In the genomic region with DNA sequence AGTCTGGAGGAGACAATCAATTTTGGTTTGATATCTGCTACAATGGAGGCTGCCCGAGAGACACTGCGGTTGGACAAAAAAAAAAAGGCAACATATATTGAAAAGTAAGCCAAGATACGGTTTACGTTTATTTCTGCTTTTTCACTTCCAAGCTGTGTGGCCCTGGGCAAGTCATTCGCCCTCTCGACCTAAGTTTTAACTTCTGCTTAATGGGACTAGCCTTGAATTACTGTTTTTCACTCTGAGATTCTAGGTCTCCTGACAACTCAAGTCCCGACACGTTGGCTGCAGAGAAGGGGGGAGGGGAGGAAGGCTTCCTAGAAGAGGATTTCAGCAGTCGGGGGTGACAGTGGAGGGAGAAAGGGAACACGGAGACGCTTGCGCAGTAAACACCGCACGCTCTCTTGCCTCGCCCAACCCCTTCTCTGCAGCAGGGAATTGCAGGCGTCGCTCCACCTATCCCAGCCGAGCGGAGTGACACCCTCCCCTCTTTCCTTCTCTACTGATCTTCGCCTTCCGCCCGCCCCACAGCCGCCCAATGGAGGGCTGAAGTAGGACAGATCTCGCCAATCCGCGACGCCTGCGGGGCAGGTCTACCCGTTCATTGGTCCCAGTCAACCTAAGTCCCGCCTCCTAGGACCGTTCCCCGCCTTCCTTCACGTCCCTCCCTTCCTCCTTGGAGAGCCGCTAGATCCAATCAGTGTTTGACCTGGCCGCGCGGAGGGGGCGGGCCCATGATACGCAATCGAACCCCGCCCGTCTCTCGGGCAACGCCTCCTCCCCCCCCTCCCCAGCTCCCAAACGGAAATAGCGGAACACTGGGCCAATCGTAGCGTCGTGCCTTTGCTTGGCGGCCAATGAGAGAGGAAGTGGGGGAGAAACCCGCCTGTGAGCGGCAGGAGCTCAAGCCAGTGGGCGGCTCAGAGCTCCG, we compare ENCODE assay signal across 8 cellular contexts. TPM values are rescaled to one million over a fixed set of nuclear protein-coding genes. Genes with fewer than 3 reads are reported as not detected.
DNase-seq lines count a peak whose midpoint lies in the region; ATAC-seq, FAIRE-seq and TF ChIP-seq lines count a peak whose summit lies in the region.

No MANE protein-coding gene starts in this region.

- H3K9ac ChIP-seq in HepG2 (ENCODE audit: insufficient read depth, low read depth, low read length), result peak overlapping the region; percentile 79

- no peaks in the 10 kb centered on the region for H3K36me3 ChIP-seq in CD4-positive, CD25-positive, alpha-beta regulatory T cell (ENCODE audit: control insufficient read depth, insufficient read depth, low read length)
- H3K36me3 ChIP-seq in HepG2 (replicated peaks in 1 of 2; ENCODE audit: control insufficient read depth in 1 of 2, insufficient read depth in 2 of 2, low read length in 2 of 2), result no peaks in the 10 kb centered on the region

- no peak for TF ChIP-seq EP300 in HepG2 (IDR thresholded peaks at IDR 0.05; ENCODE audit: low read depth in 2 of 2, low read length in 2 of 2)
- no peak for TF ChIP-seq EP300 in HepG2 (CRISPR knock-in tag; IDR thresholded peaks at IDR 0.05; ENCODE audit: borderline replicate concordance)

- H3K79me2 ChIP-seq in HepG2 (ENCODE audit: insufficient read depth, low read length), result peaks cover 17% of the 10 kb centered on the region

- 2% methylated on average over 37 of the region's 54 CpGs for WGBS in HepG2 (ENCODE audit: low lambda C conversion rate)

- H3K4me3 ChIP-seq in CD4-positive, CD25-positive, alpha-beta regulatory T cell (ENCODE audit: low read depth, low read length), result peak overlapping the region; percentile 92
- peak overlapping the region; percentile 48 to 68 (median 54) for H3K4me3 ChIP-seq in HepG2 (replicated peaks in 1 of 3; ENCODE audit: insufficient read depth in 1 of 3, low read depth in 2 of 3, low read length in 3 of 3)

- H3K4me3 Mint-ChIP-seq in CD4-positive, CD25-positive, alpha-beta regulatory T cell, result peak overlapping the region; percentile 87 to 94 (median 93)

- no peaks in the 10 kb centered on the region for H3K27me3 ChIP-seq in CD4-positive, CD25-positive, alpha-beta regulatory T cell (ENCODE audit: control insufficient read depth, insufficient read depth, low read length)
- H3K27me3 ChIP-seq in HepG2 (ENCODE audit: control insufficient read depth in 1 of 2, insufficient read depth in 2 of 2, low read length in 2 of 2), result no peaks in the 10 kb centered on the region; a peak in 1 of 5 replicates

- CTCF ChIA-PET in HepG2 (lab: Yijun Ruan, JAX; ENCODE audit: low intra/inter-chr PET ratio, low total read pairs), result no interaction called here

- H3K4me1 ChIP-seq in CD4-positive, CD25-positive, alpha-beta regulatory T cell (ENCODE audit: control insufficient read depth, insufficient read depth, low read length, poor library complexity, severe bottlenecking), result peaks cover 21% of the 10 kb centered on the region
- H3K4me1 ChIP-seq in HepG2 (ENCODE audit: insufficient read depth, low read length), result peaks cover 59% of the 10 kb centered on the region

- peak overlapping the region; percentile 86 for H3K27ac ChIP-seq in CD4-positive, CD25-positive, alpha-beta regulatory T cell (ENCODE audit: insufficient read depth, low read length, poor library complexity, severe bottlenecking)
- peak overlapping the region; percentile 93 for H3K27ac ChIP-seq in HepG2 (ENCODE audit: extremely low read length, insufficient read depth, low read length)

- H4K20me1 ChIP-seq in HepG2 (ENCODE audit: insufficient read depth, low read length), result no peaks in the 10 kb centered on the region

- no peaks in the 10 kb centered on the region for H3K27me3 Mint-ChIP-seq in CD4-positive, CD25-positive, alpha-beta regulatory T cell

- H3K4me2 ChIP-seq in HepG2 (ENCODE audit: low read depth, low read length), result peak overlapping the region; percentile 97

- POLR2A ChIA-PET in HepG2 (lab: Yijun Ruan, JAX), result interaction anchor here (0.7 to 2.4 kb wide), 11 partner anchors 14 to 426 kb away, joined by 3 to 10 read pairs (median 3); partner anchors contain the start of genes AKT1S1, PRMT1, RPS11 and TBC1D17

- 0 out of 2 replicates have a peak, but pooled peaks have one; percentile 2 for TF ChIP-seq CTCF in HepG2 (CRISPR knock-in tag; IDR thresholded peaks at IDR 0.05)

- FAIRE-seq in HepG2 (lab: Jason Lieb, UNC), result peak; percentile 99

- TF ChIP-seq POLR2A in HepG2 (IDR thresholded peaks at IDR 0.05; ENCODE audit: insufficient read depth in 1 of 2, low read depth in 2 of 2, low read length in 2 of 2), result peak; percentile 68 to 89

- peak overlapping the region; percentile 95 to 97 (median 96) for H3K27ac Mint-ChIP-seq in CD4-positive, CD25-positive, alpha-beta regulatory T cell

- in situ Hi-C loops in HepG2 (cut with HindIII; ENCODE audit: extremely low pct_ligation_motif_present, low pct_unique_long_range_greater_than_20kb), result no loop called here

- DNase-seq in CD4-positive, CD25-positive, alpha-beta regulatory T cell, result peak; percentile 98 to 100 (median 100)
- DNase-seq in NCI-H774 (lab: John Stamatoyannopoulos, UW), result peak; percentile 99
- peak; percentile 99 for DNase-seq in activated CD4-positive, alpha-beta T cell treated with anti-CD3 and anti-CD28 coated beads, Interleukin-2, amount 50 U/mL, for 48 hours
- DNase-seq in dermis blood vessel endothelial cell, result peak; percentile 100
- peak; percentile 99 for DNase-seq in HepG2 (ENCODE audit: low spot score)
- peak; percentile 96 to 98 for DNase-seq in stimulated activated CD4-positive, alpha-beta T cell treated with anti-CD3 and anti-CD28 coated beads, Interleukin-2, amount 100 ng/mL, for 48 hours

- H3K36me3 Mint-ChIP-seq in CD4-positive, CD25-positive, alpha-beta regulatory T cell, result no peaks in the 10 kb centered on the region

- H3K9me3 Mint-ChIP-seq in CD4-positive, CD25-positive, alpha-beta regulatory T cell, result no peaks in the 10 kb centered on the region

- intact Hi-C loops in HepG2 (cut with micrococcal nuclease; ENCODE audit: unreplicated experiment), result loop anchor here (10.0 kb wide), 1 partner anchor 49 kb away; the partner anchor contains the start of genes FUZ and MED25

- peaks cover 0 to 44% (median 24%) of the 10 kb centered on the region in 4 donors for H3K4me1 Mint-ChIP-seq in CD4-positive, CD25-positive, alpha-beta regulatory T cell

- peak; percentile 89 to 92 for ATAC-seq in CD4-positive, CD25-positive, alpha-beta regulatory T cell (ENCODE audit: low read depth in 2 of 2)
- ATAC-seq in GM19438 (IDR thresholded peaks at IDR 0.05; ENCODE audit: low read depth, unreplicated experiment) (peak; percentile 92), HG03571 (IDR thresholded peaks at IDR 0.05; ENCODE audit: unreplicated experiment) (peak; percentile 86), HepG2 (peak; percentile 93)

- TF ChIP-seq RAD21 in HepG2 (CRISPR knock-in tag; IDR thresholded peaks at IDR 0.05), result no peak

- no peaks in the 10 kb centered on the region for H3K9me3 ChIP-seq in CD4-positive, CD25-positive, alpha-beta regulatory T cell (ENCODE audit: control insufficient read depth in 2 of 2, low read length in 2 of 2)
- H3K9me3 ChIP-seq in HepG2 (ENCODE audit: low read length), result no peaks in the 10 kb centered on the region

- H2AFZ ChIP-seq in HepG2 (ENCODE audit: low read length), result peak overlapping the region; percentile 77

- BruUV-seq in HepG2 (replicated peaks; lab: Mats Ljungman, UMichigan), result TSS peak; percentile 99

RNA-seq across cellular contexts. Expression of gene AP2A1, which starts 0.5 kb away (rescaled TPM):
- total RNA-seq in CD4-positive, CD25-positive, alpha-beta regulatory T cell, result 49.5 TPM
- 1 to 10 TPM; 5.2 to 7.4 (median 5.6) TPM for polyA plus RNA-seq in CD4-positive, CD25-positive, alpha-beta regulatory T cell
- total RNA-seq in dermis blood vessel endothelial cell, result 52.1 and 129 TPM in 2 replicates
- 21.8 and 22.7 TPM in 2 replicates for total RNA-seq in HepG2 (2016; rRNA removed; fragmentation: Illumina TruSeq; extraction: Trizol)
- total RNA-seq in HepG2 (2016; cell fraction: cytosol; rRNA removed; fragmentation: Illumina TruSeq; extraction: Trizol; ENCODE audit: low read depth), result 9.5 and 10.1 TPM in 2 replicates
- 19.1 and 23.8 TPM in 2 replicates for total RNA-seq in HepG2 (2016; cell fraction: insoluble cytoplasmic fraction; rRNA removed; fragmentation: Illumina TruSeq; extraction: Trizol)
- total RNA-seq in HepG2 (2016; cell fraction: membrane; rRNA removed; fragmentation: Illumina TruSeq; extraction: Trizol), result 19.2 and 20.5 TPM in 2 replicates
- total RNA-seq in HepG2 (2016; cell fraction: nucleus; rRNA removed; fragmentation: Illumina TruSeq; extraction: Trizol), result 16.2 and 20.1 TPM in 2 replicates
- 39.7 and 49.9 TPM in 2 replicates for polyA plus RNA-seq in HepG2 (2011; rRNA removed)
- 30.4 and 48.4 TPM in 2 replicates for polyA plus RNA-seq in HepG2 (2011; cell fraction: cytosol; rRNA removed)
- polyA plus RNA-seq in HepG2 (2011; cell fraction: nucleus; rRNA removed), result 84.4 and 99.0 TPM in 2 replicates
- 35.2 and 42.3 TPM in 2 replicates for polyA plus RNA-seq in HepG2 (2012)
- polyA plus RNA-seq in HepG2 (2016; cell fraction: cytosol; fragmentation: Illumina TruSeq; extraction: Trizol; ENCODE audit: low read depth), result 6.6 and 7.7 TPM in 2 replicates
- 24.6 and 33.0 TPM in 2 replicates for polyA plus RNA-seq in HepG2 (2016; cell fraction: insoluble cytoplasmic fraction; fragmentation: Illumina TruSeq; extraction: Trizol; ENCODE audit: low read depth)
- polyA plus RNA-seq in HepG2 (2016; cell fraction: membrane; fragmentation: Illumina TruSeq; extraction: Trizol; ENCODE audit: low read depth), result 13.4 and 16.8 TPM in 2 replicates
- polyA plus RNA-seq in HepG2 (2016; cell fraction: nucleus; fragmentation: Illumina TruSeq; extraction: Trizol; ENCODE audit: insufficient read depth, low read depth), result 38.5 and 39.3 TPM in 2 replicates
- polyA minus RNA-seq in HepG2 (2011; rRNA and poly(A)+ RNA removed; ENCODE audit: low replicate concordance), result 97.4 and 189 TPM in 2 replicates
- 53.7 and 56.5 TPM in 2 replicates for polyA minus RNA-seq in HepG2 (2011; cell fraction: cytosol; rRNA and poly(A)+ RNA removed)
- 24.7 and 29.2 TPM in 2 replicates for polyA minus RNA-seq in HepG2 (2011; cell fraction: nucleus; rRNA and poly(A)+ RNA removed)

RNA-seq across cellular contexts. Expression of gene TSKS, which starts 3.2 kb away (rescaled TPM):
- not detected for total RNA-seq in CD4-positive, CD25-positive, alpha-beta regulatory T cell
- polyA plus RNA-seq in CD4-positive, CD25-positive, alpha-beta regulatory T cell, result under 1 TPM; 0.41 to 0.77 (median 0.45) TPM
- total RNA-seq in dermis blood vessel endothelial cell, result 0.17 TPM in 1 of 2 replicates, not detected in the other
- total RNA-seq in HepG2 (2016; rRNA removed; fragmentation: Illumina TruSeq; extraction: Trizol), result not detected in 2 replicates
- total RNA-seq in HepG2 (2016; cell fraction: cytosol; rRNA removed; fragmentation: Illumina TruSeq; extraction: Trizol; ENCODE audit: low read depth), result not detected in 2 replicates
- not detected in 2 replicates for total RNA-seq in HepG2 (2016; cell fraction: insoluble cytoplasmic fraction; rRNA removed; fragmentation: Illumina TruSeq; extraction: Trizol)
- not detected in 2 replicates for total RNA-seq in HepG2 (2016; cell fraction: membrane; rRNA removed; fragmentation: Illumina TruSeq; extraction: Trizol)
- total RNA-seq in HepG2 (2016; cell fraction: nucleus; rRNA removed; fragmentation: Illumina TruSeq; extraction: Trizol), result not detected in 2 replicates
- polyA plus RNA-seq in HepG2 (2011; rRNA removed), result 0.03 and 0.21 TPM in 2 replicates
- 0.04 and 0.09 TPM in 2 replicates for polyA plus RNA-seq in HepG2 (2011; cell fraction: cytosol; rRNA removed)
- 0.40 and 0.47 TPM in 2 replicates for polyA plus RNA-seq in HepG2 (2011; cell fraction: nucleus; rRNA removed)
- polyA plus RNA-seq in HepG2 (2012), result 0.16 TPM in 1 of 2 replicates, not detected in the other
- polyA plus RNA-seq in HepG2 (2016; cell fraction: cytosol; fragmentation: Illumina TruSeq; extraction: Trizol; ENCODE audit: low read depth), result not detected in 2 replicates
- not detected in 2 replicates for polyA plus RNA-seq in HepG2 (2016; cell fraction: insoluble cytoplasmic fraction; fragmentation: Illumina TruSeq; extraction: Trizol; ENCODE audit: low read depth)
- not detected in 2 replicates for polyA plus RNA-seq in HepG2 (2016; cell fraction: membrane; fragmentation: Illumina TruSeq; extraction: Trizol; ENCODE audit: low read depth)
- not detected in 2 replicates for polyA plus RNA-seq in HepG2 (2016; cell fraction: nucleus; fragmentation: Illumina TruSeq; extraction: Trizol; ENCODE audit: insufficient read depth, low read depth)
- polyA minus RNA-seq in HepG2 (2011; rRNA and poly(A)+ RNA removed; ENCODE audit: low replicate concordance), result 0.12 TPM in 1 of 2 replicates, not detected in the other
- not detected in 2 replicates for polyA minus RNA-seq in HepG2 (2011; cell fraction: cytosol; rRNA and poly(A)+ RNA removed)
- not detected in 2 replicates for polyA minus RNA-seq in HepG2 (2011; cell fraction: nucleus; rRNA and poly(A)+ RNA removed)

RNA-seq across cellular contexts. Expression of gene FUZ, which starts 46.8 kb away (rescaled TPM):
- 15.8 TPM for total RNA-seq in CD4-positive, CD25-positive, alpha-beta regulatory T cell
- 1 to 10 TPM; 4.0 to 8.4 (median 4.9) TPM for polyA plus RNA-seq in CD4-positive, CD25-positive, alpha-beta regulatory T cell
- total RNA-seq in dermis blood vessel endothelial cell (19.2 and 22.4 TPM in 2 replicates), HepG2 (2016; rRNA removed; fragmentation: Illumina TruSeq; extraction: Trizol) (not detected in 2 replicates)
- total RNA-seq in HepG2 (2016; cell fraction: cytosol; rRNA removed; fragmentation: Illumina TruSeq; extraction: Trizol; ENCODE audit: low read depth), result 0.44 TPM in 1 of 2 replicates, not detected in the other
- total RNA-seq in HepG2 (2016; cell fraction: insoluble cytoplasmic fraction; rRNA removed; fragmentation: Illumina TruSeq; extraction: Trizol), result not detected in 2 replicates
- total RNA-seq in HepG2 (2016; cell fraction: membrane; rRNA removed; fragmentation: Illumina TruSeq; extraction: Trizol), result 0.31 TPM in 1 of 2 replicates, not detected in the other
- not detected in 2 replicates for total RNA-seq in HepG2 (2016; cell fraction: nucleus; rRNA removed; fragmentation: Illumina TruSeq; extraction: Trizol)
- 0.07 and 0.08 TPM in 2 replicates for polyA plus RNA-seq in HepG2 (2011; rRNA removed)
- polyA plus RNA-seq in HepG2 (2011; cell fraction: cytosol; rRNA removed), result 0.08 and 0.14 TPM in 2 replicates
- polyA plus RNA-seq in HepG2 (2011; cell fraction: nucleus; rRNA removed), result 0.32 and 0.38 TPM in 2 replicates
- 0.21 and 0.63 TPM in 2 replicates for polyA plus RNA-seq in HepG2 (2012)
- polyA plus RNA-seq in HepG2 (2016; cell fraction: cytosol; fragmentation: Illumina TruSeq; extraction: Trizol; ENCODE audit: low read depth), result 0.26 TPM in 1 of 2 replicates, not detected in the other
- polyA plus RNA-seq in HepG2 (2016; cell fraction: insoluble cytoplasmic fraction; fragmentation: Illumina TruSeq; extraction: Trizol; ENCODE audit: low read depth), result not detected in 2 replicates
- polyA plus RNA-seq in HepG2 (2016; cell fraction: membrane; fragmentation: Illumina TruSeq; extraction: Trizol; ENCODE audit: low read depth), result 0.22 TPM in 1 of 2 replicates, not detected in the other
- not detected in 2 replicates for polyA plus RNA-seq in HepG2 (2016; cell fraction: nucleus; fragmentation: Illumina TruSeq; extraction: Trizol; ENCODE audit: insufficient read depth, low read depth)
- not detected in 2 replicates for polyA minus RNA-seq in HepG2 (2011; rRNA and poly(A)+ RNA removed; ENCODE audit: low replicate concordance)
- not detected in 2 replicates for polyA minus RNA-seq in HepG2 (2011; cell fraction: cytosol; rRNA and poly(A)+ RNA removed)
- not detected in 2 replicates for polyA minus RNA-seq in HepG2 (2011; cell fraction: nucleus; rRNA and poly(A)+ RNA removed)

RNA-seq across cellular contexts. Expression of gene MED25, which starts 51.8 kb away (rescaled TPM):
- total RNA-seq in CD4-positive, CD25-positive, alpha-beta regulatory T cell, result 67.9 TPM
- polyA plus RNA-seq in CD4-positive, CD25-positive, alpha-beta regulatory T cell, result 10 to 100 TPM; 12.7 to 23.6 (median 19.9) TPM
- total RNA-seq in dermis blood vessel endothelial cell (13.4 and 34.4 TPM in 2 replicates), HepG2 (2016; rRNA removed; fragmentation: Illumina TruSeq; extraction: Trizol) (11.1 and 11.3 TPM in 2 replicates)
- total RNA-seq in HepG2 (2016; cell fraction: cytosol; rRNA removed; fragmentation: Illumina TruSeq; extraction: Trizol; ENCODE audit: low read depth), result 3.0 and 3.1 TPM in 2 replicates
- 10.4 and 11.0 TPM in 2 replicates for total RNA-seq in HepG2 (2016; cell fraction: insoluble cytoplasmic fraction; rRNA removed; fragmentation: Illumina TruSeq; extraction: Trizol)
- total RNA-seq in HepG2 (2016; cell fraction: membrane; rRNA removed; fragmentation: Illumina TruSeq; extraction: Trizol), result 6.7 and 8.6 TPM in 2 replicates
- 18.0 and 18.4 TPM in 2 replicates for total RNA-seq in HepG2 (2016; cell fraction: nucleus; rRNA removed; fragmentation: Illumina TruSeq; extraction: Trizol)
- polyA plus RNA-seq in HepG2 (2011; rRNA removed), result 13.3 and 15.1 TPM in 2 replicates
- 5.3 and 5.7 TPM in 2 replicates for polyA plus RNA-seq in HepG2 (2011; cell fraction: cytosol; rRNA removed)
- 48.1 and 61.9 TPM in 2 replicates for polyA plus RNA-seq in HepG2 (2011; cell fraction: nucleus; rRNA removed)
- 17.3 and 20.9 TPM in 2 replicates for polyA plus RNA-seq in HepG2 (2012)
- polyA plus RNA-seq in HepG2 (2016; cell fraction: cytosol; fragmentation: Illumina TruSeq; extraction: Trizol; ENCODE audit: low read depth), result 5.1 and 5.2 TPM in 2 replicates
- 16.3 and 22.3 TPM in 2 replicates for polyA plus RNA-seq in HepG2 (2016; cell fraction: insoluble cytoplasmic fraction; fragmentation: Illumina TruSeq; extraction: Trizol; ENCODE audit: low read depth)
- polyA plus RNA-seq in HepG2 (2016; cell fraction: membrane; fragmentation: Illumina TruSeq; extraction: Trizol; ENCODE audit: low read depth), result 7.9 and 9.9 TPM in 2 replicates
- 46.3 and 50.3 TPM in 2 replicates for polyA plus RNA-seq in HepG2 (2016; cell fraction: nucleus; fragmentation: Illumina TruSeq; extraction: Trizol; ENCODE audit: insufficient read depth, low read depth)
- 31.2 and 56.4 TPM in 2 replicates for polyA minus RNA-seq in HepG2 (2011; rRNA and poly(A)+ RNA removed; ENCODE audit: low replicate concordance)
- polyA minus RNA-seq in HepG2 (2011; cell fraction: cytosol; rRNA and poly(A)+ RNA removed), result 9.1 and 11.4 TPM in 2 replicates
- polyA minus RNA-seq in HepG2 (2011; cell fraction: nucleus; rRNA and poly(A)+ RNA removed), result 21.9 and 22.9 TPM in 2 replicates

Comparison
In these comparisons a context has a peak if more than half of its experiments do, and no peak if none do; other contexts are left out.
1. Peak in every context shown above with its lines: DNase-seq, ATAC-seq, H3K4me3 ChIP-seq and H3K27ac ChIP-seq.
2. RNA of gene FUZ, which starts 46.8 kb away (total RNA-seq): 19.2 to 22.4 TPM in dermis blood vessel endothelial cell and 15.8 TPM in CD4-positive, CD25-positive, alpha-beta regulatory T cell (single experiment); 0.31 to 0.44 TPM in HepG2; every median in the first group is over 10 times any median in the second.